In the genomic region with DNA sequence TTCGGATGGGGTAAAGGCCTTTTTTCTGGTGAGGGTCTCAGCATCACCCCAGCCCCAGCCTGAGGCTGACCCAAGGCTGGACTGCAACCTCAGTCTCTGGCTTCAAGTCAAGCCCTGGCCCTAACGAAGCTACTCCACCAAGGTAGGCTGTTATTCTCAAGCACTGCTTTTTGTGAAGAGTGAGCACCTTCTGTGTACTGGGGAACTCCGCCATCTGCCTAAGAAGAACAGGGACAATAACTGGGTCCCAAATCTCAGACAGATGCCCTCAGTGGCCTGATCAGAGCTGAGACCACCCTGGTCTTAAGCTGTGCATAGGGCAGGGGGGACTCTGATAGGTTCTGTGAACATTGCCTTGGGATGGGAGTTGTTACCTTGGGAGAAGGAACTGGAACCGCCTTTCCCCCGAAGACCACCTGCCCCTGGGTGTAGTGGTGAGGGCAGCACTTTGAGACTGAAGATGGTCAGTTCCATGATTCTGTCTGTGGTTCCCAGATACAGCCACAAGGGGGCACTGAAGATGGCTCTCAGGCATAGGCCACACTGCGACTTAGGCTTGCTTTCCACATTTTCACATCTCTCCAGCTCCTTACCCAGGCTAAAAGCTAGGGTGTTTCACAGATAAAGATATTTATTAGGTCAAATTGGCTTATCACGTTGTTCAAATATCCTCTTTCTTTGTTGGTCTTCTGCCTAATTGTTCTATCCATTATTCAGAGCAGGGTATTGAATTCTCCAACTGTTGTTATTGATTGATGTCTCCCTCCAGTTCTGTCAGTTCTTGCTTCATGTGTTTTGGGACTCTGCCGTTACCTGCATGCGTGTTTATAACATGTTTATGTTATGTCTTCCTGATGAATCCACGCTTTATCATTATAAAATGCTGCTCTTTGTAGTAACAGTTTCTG, we compare ENCODE assay signal across 10 cellular contexts. TPM values are rescaled to one million over a fixed set of nuclear protein-coding genes. Genes with fewer than 3 reads are reported as not detected.
DNase-seq lines count a peak whose midpoint lies in the region; ATAC-seq and TF ChIP-seq lines count a peak whose summit lies in the region.
"Had no signal": no experiment of that assay in that cellular context is flagged by ENCODE, and none has a peak within 500 bp of the region (broad histone marks: within the 10 kb centered on the region; RNA-seq: fewer than 3 reads in every experiment).

No MANE protein-coding gene starts in this region.

- peak in 1 of 3 donors; percentile 81 for TF ChIP-seq CTCF in lower leg skin (IDR thresholded peaks at IDR 0.05)

- DNase-seq in DMS79 treated with DMSO at 0.1 percent for 48 hours (lab: John Stamatoyannopoulos, UW) (peak; percentile 72), DMS79 (lab: John Stamatoyannopoulos, UW) (no peak), NCI-H526 (lab: John Stamatoyannopoulos, UW) (peak; percentile 19 to 76), dedifferentiated amniotic fluid mesenchymal stem cell (ENCODE audit: extremely low spot score) (peak; percentile 73), lower leg skin (ENCODE audit: low spot score in 2 of 2) (peak; percentile 78 to 95)
- peak; percentile 76 for DNase-seq in activated CD4-positive, alpha-beta T cell treated with anti-CD3 and anti-CD28 coated beads, Interleukin-2, amount 10 ng/mL, durations not matched to agents 7 days and 5 days
- DNase-seq in stimulated activated CD8-positive, alpha-beta memory T cell treated with anti-CD3 and anti-CD28 coated beads, Interleukin-12 subunit alpha, Interleukin-12 subunit beta, amount 100 ng/mL, for 1 hour (ENCODE audit: low read depth), result peak; percentile 58

- TF ChIP-seq POLR2A in lower leg skin (IDR thresholded peaks at IDR 0.05), result no peak

- no peak overlapping the region for H3K4me3 ChIP-seq in lower leg skin (ENCODE audit: low read depth, poor library complexity, severe bottlenecking)
- H3K4me3 ChIP-seq: BLaER1 had no signal

- no peaks in the 10 kb centered on the region for H3K9me3 Mint-ChIP-seq in activated CD4-positive, alpha-beta T cell treated with anti-CD3 and anti-CD28 coated beads, Interleukin-2, amount 10 ng/mL, durations not matched to agents 7 days and 5 days
- H3K9me3 Mint-ChIP-seq: stimulated activated naive CD8-positive, alpha-beta T cell treated with anti-CD3 and anti-CD28 coated beads, Interleukin-15, Interleukin-2, amounts not matched to agents 100 ng/mL and 50 ng/mL, for 24 hours had no signal

- H3K27me3 Mint-ChIP-seq in activated CD4-positive, alpha-beta T cell treated with anti-CD3 and anti-CD28 coated beads, Interleukin-2, amount 10 ng/mL, durations not matched to agents 7 days and 5 days, result peaks cover 9% of the 10 kb centered on the region

- CTCF ChIA-PET in activated CD4-positive, alpha-beta T cell treated with anti-CD3 and anti-CD28 coated beads, Interleukin-2, amount 10 ng/mL, durations not matched to agents 7 days and 5 days (lab: Charles Lee), result interaction anchor here (0.6 to 4.6 kb wide), 10 partner anchors 10 to 404 kb away, joined by 3 to 33 read pairs (median 4); partner anchors contain the start of gene UVRAG

- H3K27ac Mint-ChIP-seq in activated CD4-positive, alpha-beta T cell treated with anti-CD3 and anti-CD28 coated beads, Interleukin-2, amount 10 ng/mL, durations not matched to agents 7 days and 5 days, result no peak overlapping the region
- H3K27ac Mint-ChIP-seq: stimulated activated naive CD8-positive, alpha-beta T cell treated with anti-CD3 and anti-CD28 coated beads, Interleukin-15, Interleukin-2, amounts not matched to agents 100 ng/mL and 50 ng/mL, for 24 hours had no signal

- peak; percentile 59 for ATAC-seq in HG02943 (IDR thresholded peaks at IDR 0.05; ENCODE audit: low read depth, unreplicated experiment)

- H3K36me3 Mint-ChIP-seq in activated CD4-positive, alpha-beta T cell treated with anti-CD3 and anti-CD28 coated beads, Interleukin-2, amount 10 ng/mL, durations not matched to agents 7 days and 5 days (ENCODE audit: low read depth), result no peaks in the 10 kb centered on the region

- WGBS in lower leg skin, 2 donors, result 47 to 48% methylated on average over 10 of the region's 10 CpGs

- POLR2A ChIA-PET in activated CD4-positive, alpha-beta T cell treated with anti-CD3 and anti-CD28 coated beads, Interleukin-2, amount 10 ng/mL, durations not matched to agents 7 days and 5 days (lab: Charles Lee), result no interaction called here

- no peak overlapping the region for H3K4me3 Mint-ChIP-seq in activated CD4-positive, alpha-beta T cell treated with anti-CD3 and anti-CD28 coated beads, Interleukin-2, amount 10 ng/mL, durations not matched to agents 7 days and 5 days
- H3K4me3 Mint-ChIP-seq: stimulated activated naive CD8-positive, alpha-beta T cell treated with anti-CD3 and anti-CD28 coated beads, Interleukin-15, Interleukin-2, amounts not matched to agents 100 ng/mL and 50 ng/mL, for 24 hours had no signal

- intact Hi-C loops in lower leg skin (cut with DNase I; ENCODE audit: low total_unique reads), result loop anchor here (2.0 kb wide), 1 partner anchor 64 kb away; no protein-coding TSS in a partner anchor

- H3K4me1 Mint-ChIP-seq in activated CD4-positive, alpha-beta T cell treated with anti-CD3 and anti-CD28 coated beads, Interleukin-2, amount 10 ng/mL, durations not matched to agents 7 days and 5 days, result peaks cover 20% of the 10 kb centered on the region

RNA-seq across cellular contexts. Expression of gene UVRAG, which starts 11.8 kb away (rescaled TPM):
- 10 to 100 TPM; 16.8 to 17.0 TPM for total RNA-seq in activated CD4-positive, alpha-beta T cell treated with anti-CD3 and anti-CD28 coated beads, Interleukin-2, amount 10 ng/mL, durations not matched to agents 7 days and 5 days
- total RNA-seq in lower leg skin, result 10 to 100 TPM; 14.6 to 28.0 (median 20.7) TPM

RNA-seq across cellular contexts. Expression of gene DGAT2, which starts 34.6 kb away (rescaled TPM):
- under 1 TPM; 0.77 to 0.99 TPM for total RNA-seq in activated CD4-positive, alpha-beta T cell treated with anti-CD3 and anti-CD28 coated beads, Interleukin-2, amount 10 ng/mL, durations not matched to agents 7 days and 5 days
- total RNA-seq in lower leg skin, result 100 to 1,000 TPM; 160 to 545 (median 289) TPM

Comparison
In these comparisons a context has a peak if more than half of its experiments do, and no peak if none do; other contexts are left out.
1. RNA of gene DGAT2, which starts 34.6 kb away (total RNA-seq): 160 to 545 TPM in lower leg skin; 0.77 to 0.99 TPM in activated CD4-positive, alpha-beta T cell treated with anti-CD3 and anti-CD28 coated beads, Interleukin-2, amount 10 ng/mL, durations not matched to agents 7 days and 5 days; every median in the first group is over 10 times any median in the second.